ENCODE assay signal across 33 cellular contexts in the genomic region with DNA sequence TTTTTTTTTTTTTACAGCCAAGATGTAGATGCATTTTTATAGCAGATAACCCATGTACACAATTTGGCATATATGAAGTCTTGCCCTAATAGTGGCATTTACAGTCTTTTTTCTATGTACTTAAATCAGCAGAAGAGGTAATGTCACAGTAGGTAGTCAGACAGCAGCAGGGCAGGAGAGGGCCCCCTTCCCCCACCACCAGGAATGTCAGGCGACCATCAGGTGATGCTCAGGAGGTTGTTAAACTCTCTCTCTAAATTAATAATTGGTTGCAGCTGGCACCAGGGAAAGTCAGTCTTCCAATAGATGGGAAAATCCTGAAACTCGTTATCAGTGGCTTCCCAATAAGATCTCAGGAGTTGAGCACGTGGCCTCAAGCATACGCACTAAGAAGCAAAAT.
"Had no signal": no experiment of that assay in that cellular context is flagged by ENCODE, and none has a peak within 500 bp of the region (broad histone marks: within the 10 kb centered on the region; RNA-seq: fewer than 3 reads in every experiment).

No MANE protein-coding gene starts in this region.

- H3K27me3 Mint-ChIP-seq: activated CD4-positive, alpha-beta memory T cell treated with anti-CD3 and anti-CD28 coated beads for 36 hours; activated CD8-positive, alpha-beta memory T cell treated with anti-CD3 and anti-CD28 coated beads, Interleukin-2, amount 10 ng/mL, durations not matched to agents 7 days and 5 days; activated naive CD8-positive, alpha-beta T cell treated with anti-CD3 and anti-CD28 coated beads for 36 hours had no signal

- ATAC-seq: activated CD4-positive, CD25-positive, alpha-beta regulatory T cell treated with anti-CD3 and anti-CD28 coated beads, Interleukin-2, amount 50 U/mL, for 24 hours; activated CD8-positive, alpha-beta memory T cell treated with anti-CD3 and anti-CD28 coated beads, Interleukin-2, amount 10 ng/mL, durations not matched to agents 7 days and 5 days; Panc1 had no signal

- FAIRE-seq: TTC549 had no signal

- H3K9me2 ChIP-seq: SK-N-SH had no signal

- DNase-seq: activated CD4-positive, alpha-beta memory T cell treated with anti-CD3 and anti-CD28 coated beads for 36 hours; activated CD4-positive, alpha-beta T cell treated with anti-CD3 and anti-CD28 coated beads for 4 hours; activated CD4-positive, alpha-beta T cell treated with anti-CD3 and anti-CD28 coated beads, Interleukin-2, amount 50 U/mL, for 1 hour; activated CD8-positive, alpha-beta memory T cell treated with anti-CD3 and anti-CD28 coated beads for 24 hours; activated CD8-positive, alpha-beta memory T cell treated with anti-CD3 and anti-CD28 coated beads, Interleukin-2, amount 10 ng/mL, durations not matched to agents 7 days and 5 days; activated CD8-positive, alpha-beta memory T cell treated with anti-CD3 and anti-CD28 coated beads, Interleukin-2, amount 50 U/mL, for 48 hours; activated effector memory CD4-positive, alpha-beta T cell treated with Interleukin-2 at 50 U/mL for 16 hours; activated naive CD4-positive, alpha-beta T cell treated with anti-CD3 and anti-CD28 coated beads, Interleukin-2, amount 50 U/mL, for 16 hours; activated naive CD8-positive, alpha-beta T cell treated with anti-CD3 and anti-CD28 coated beads for 36 hours; activated T-cell treated with anti-CD3 and anti-CD28 coated beads, Interleukin-2, amount 50 U/mL, for 48 hours; amniotic stem cell; aorta; brain microvascular endothelial cell; central memory CD4-positive, alpha-beta T cell; Karpas-422; NCI-H1048; NCI-H1105 treated with DMSO at 0.1 percent for 48 hours; NCI-H1436; NCI-H1694; NCI-H1930; NCI-H2081 treated with DMSO at 0.1 percent for 48 hours; NCI-H446; NCI-H510A treated with DMSO at 0.1 percent for 48 hours; NCI-H526 treated with DMSO at 0.1 percent for 48 hours; RPMI8226; SHP77 treated with DMSO at 0.1 percent for 48 hours; SK-N-SH had no signal

- H3K4me3 ChIP-seq: SJSA1 had no signal

- H3K9ac ChIP-seq: SK-N-SH had no signal

- H3K27me3 ChIP-seq: brain microvascular endothelial cell, SJSA1 had no signal

- H3K27ac Mint-ChIP-seq: activated CD4-positive, alpha-beta memory T cell treated with anti-CD3 and anti-CD28 coated beads for 36 hours; activated CD8-positive, alpha-beta memory T cell treated with anti-CD3 and anti-CD28 coated beads, Interleukin-2, amount 10 ng/mL, durations not matched to agents 7 days and 5 days; activated naive CD8-positive, alpha-beta T cell treated with anti-CD3 and anti-CD28 coated beads for 36 hours; T-helper 1 cell treated with Interleukin-12 subunit alpha and Interleukin-12 subunit beta and Interleukin-4 antibody, amounts not matched to agents 30 μg/mL and 1 μg/mL, for 36 hours; T-helper 2 cell treated with Interferon-gamma antibody and Interleukin-4, amounts not matched to agents 5 μg/mL and 100 μg/mL, for 36 hours had no signal

- H3K9me3 ChIP-seq: SJSA1, SK-N-SH had no signal

- H3K27ac ChIP-seq: brain microvascular endothelial cell, SJSA1 had no signal

- H3K36me3 ChIP-seq: brain microvascular endothelial cell, SJSA1 had no signal

- H3K36me3 Mint-ChIP-seq: activated CD4-positive, alpha-beta memory T cell treated with anti-CD3 and anti-CD28 coated beads for 36 hours; activated CD8-positive, alpha-beta memory T cell treated with anti-CD3 and anti-CD28 coated beads, Interleukin-2, amount 10 ng/mL, durations not matched to agents 7 days and 5 days; activated naive CD8-positive, alpha-beta T cell treated with anti-CD3 and anti-CD28 coated beads for 36 hours had no signal

- H3K4me1 ChIP-seq: SJSA1 had no signal

- H3K4me1 Mint-ChIP-seq: activated CD8-positive, alpha-beta memory T cell treated with anti-CD3 and anti-CD28 coated beads, Interleukin-2, amount 10 ng/mL, durations not matched to agents 7 days and 5 days; activated naive CD8-positive, alpha-beta T cell treated with anti-CD3 and anti-CD28 coated beads for 36 hours had no signal

- H3K4me2 ChIP-seq: SK-N-SH had no signal

- H3K4me3 Mint-ChIP-seq: activated CD4-positive, alpha-beta memory T cell treated with anti-CD3 and anti-CD28 coated beads for 36 hours; activated CD8-positive, alpha-beta memory T cell treated with anti-CD3 and anti-CD28 coated beads, Interleukin-2, amount 10 ng/mL, durations not matched to agents 7 days and 5 days; activated naive CD8-positive, alpha-beta T cell treated with anti-CD3 and anti-CD28 coated beads for 36 hours; T-helper 1 cell treated with Interleukin-12 subunit alpha and Interleukin-12 subunit beta and Interleukin-4 antibody, amounts not matched to agents 30 μg/mL and 1 μg/mL, for 36 hours; T-helper 2 cell treated with Interferon-gamma antibody and Interleukin-4, amounts not matched to agents 5 μg/mL and 100 μg/mL, for 36 hours had no signal
